In the genomic region with DNA sequence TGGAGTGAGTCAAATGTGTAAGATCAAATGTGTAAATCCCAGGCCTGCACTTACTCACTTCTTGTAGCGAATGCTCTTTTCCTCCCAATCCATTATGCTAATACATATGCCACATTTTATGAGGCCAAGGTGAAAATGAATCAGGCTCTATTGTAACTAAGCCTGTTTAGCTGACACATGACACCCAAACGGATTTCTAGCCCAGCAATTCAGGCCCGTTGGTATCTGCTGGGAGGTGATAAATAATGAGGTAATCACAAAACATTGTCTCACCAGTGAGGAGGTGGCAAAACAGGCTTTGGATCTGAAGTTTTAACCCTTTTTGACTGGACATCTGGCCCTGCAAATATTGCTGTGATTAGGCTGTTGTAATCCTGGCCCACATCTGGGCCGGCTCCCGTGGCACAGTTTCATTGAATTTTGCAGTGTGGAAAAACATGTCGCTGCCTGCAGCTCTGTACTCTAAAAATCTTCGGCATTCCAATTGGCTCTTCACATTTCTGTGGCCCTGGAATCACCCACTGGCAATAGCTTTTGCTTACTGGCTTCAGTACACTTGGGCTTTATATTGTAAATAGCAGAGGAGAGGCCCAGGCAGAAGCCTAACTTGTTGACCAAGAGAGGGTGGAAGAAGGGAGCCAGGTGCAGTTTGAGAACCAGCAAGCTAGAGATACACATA, we compare ENCODE assay signal across 11 cellular contexts.
A peak's percentile ranks its signal among the peaks of the same experiment; 100 is the strongest.
DNase-seq lines count a peak whose midpoint lies in the region; ATAC-seq and TF ChIP-seq lines count a peak whose summit lies in the region.
"Had no signal": no experiment of that assay in that cellular context is flagged by ENCODE, and none has a peak within 500 bp of the region (broad histone marks: within the 10 kb centered on the region; RNA-seq: fewer than 3 reads in every experiment).

No MANE protein-coding gene starts in this region.

- ATAC-seq in foreskin keratinocyte (peak; percentile 95), GM18909 (IDR thresholded peaks at IDR 0.05; ENCODE audit: poor library complexity, unreplicated experiment) (no peak)
- ATAC-seq: stimulated activated naive CD8-positive, alpha-beta T cell treated with anti-CD3 and anti-CD28 coated beads, Interleukin-15, Interleukin-2, amounts not matched to agents 100 U/mL and 50 U/mL, for 24 hours had no signal

- TF ChIP-seq EP300 in sigmoid colon (IDR thresholded peaks at IDR 0.05): no peak

- H3K27me3 ChIP-seq in MG63: no peaks in the 10 kb centered on the region
- H3K27me3 ChIP-seq in foreskin keratinocyte: no peaks in the 10 kb centered on the region
- H3K27me3 ChIP-seq in sigmoid colon: no peaks in the 10 kb centered on the region

- TF ChIP-seq CTCF in foreskin keratinocyte (conservative IDR thresholded peaks at IDR 0.05) (no peak), sigmoid colon (IDR thresholded peaks at IDR 0.05) (no peak)

- no peaks in the 10 kb centered on the region for H3K36me3 ChIP-seq in MG63
- no peaks in the 10 kb centered on the region for H3K36me3 ChIP-seq in sigmoid colon

- intact Hi-C loops in sigmoid colon (cut with DNase I): no loop called here

- H3K4me1 ChIP-seq in foreskin keratinocyte (peaks cover 8% of the 10 kb centered on the region), sigmoid colon (no peaks in the 10 kb centered on the region)

- no peak for TF ChIP-seq POLR2A in sigmoid colon (IDR thresholded peaks at IDR 0.05)

- peak; percentile 77 for DNase-seq in COLO668 (lab: John Stamatoyannopoulos, UW; ENCODE audit: unreplicated experiment)
- peak; percentile 57 for DNase-seq in MG63
- DNase-seq in NCI-H774 (lab: John Stamatoyannopoulos, UW): peak; percentile 69
- DNase-seq in foreskin keratinocyte: peak; percentile 92 to 94
- DNase-seq in hippocampal formation (lab: John Stamatoyannopoulos, UW): no peak
- no peak for DNase-seq in T-helper 2 cell
- DNase-seq in sigmoid colon: no peak
- DNase-seq: activated CD4-positive, alpha-beta T cell treated with anti-CD3 and anti-CD28 coated beads, Interleukin-2, amount 50 U/mL, for 4 hours; stimulated activated naive CD8-positive, alpha-beta T cell treated with anti-CD3 and anti-CD28 coated beads, Interleukin-15, Interleukin-2, amounts not matched to agents 100 U/mL and 50 U/mL, for 24 hours had no signal

- H3K9me3 ChIP-seq in MG63 (no peaks in the 10 kb centered on the region), sigmoid colon (no peaks in the 10 kb centered on the region)

- WGBS in sigmoid colon, 2 donors: 58 to 60% methylated on average over 7 of the region's 7 CpGs

- peak overlapping the region; percentile 81 for H3K27ac ChIP-seq in foreskin keratinocyte
- H3K27ac ChIP-seq in sigmoid colon: no peak overlapping the region

- H3K4me3 ChIP-seq in MG63: no peak overlapping the region
- H3K4me3 ChIP-seq in sigmoid colon: no peak overlapping the region
- H3K4me3 ChIP-seq: skin epidermis had no signal

Comparison
In these comparisons a context has a peak if more than half of its experiments do, and no peak if none do; other contexts are left out.
1. DNase-seq: peak in COLO668 (single experiment), MG63 (single experiment), NCI-H774 (single experiment) and foreskin keratinocyte (2 of 2); none in hippocampal formation (0 of 2), T-helper 2 cell (0 of 5) and sigmoid colon (single experiment).